18 cellular contexts compared by ENCODE assay signal in genomic region chr14:90941705-90942104, GRCh38.
DNase-seq lines count a peak whose midpoint lies in the region; ATAC-seq, FAIRE-seq and TF ChIP-seq lines count a peak whose summit lies in the region.
"Had no signal": no experiment of that assay in that cellular context is flagged by ENCODE, and none has a peak within 500 bp of the region (broad histone marks: within the 10 kb centered on the region; RNA-seq: fewer than 3 reads in every experiment).

No MANE protein-coding gene starts in this region.

- H3K18ac ChIP-seq in IMR-90 (ENCODE audit: low read depth, low read length) = no peak overlapping the region

- H3K27ac ChIP-seq in A549 (no peak overlapping the region), IMR-90 (ENCODE audit: insufficient read depth, low read length) (no peak overlapping the region), osteoblast (ENCODE audit: low read depth, low read length) (no peak overlapping the region)
- H3K27ac ChIP-seq: BLaER1 treated with 17β-estradiol and CSF1 and Interleukin-3, amounts not matched to agents 10 nM and 100 nM; C4-2B had no signal

- no TSS peak for BruUV-seq in IMR-90 (replicated peaks; lab: Mats Ljungman, UMichigan)

- H2AK9ac ChIP-seq in IMR-90 (replicated peaks; ENCODE audit: low read depth, low read length, poor library complexity) = no peak overlapping the region

- no peaks in the 10 kb centered on the region for H3K27me3 Mint-ChIP-seq in T-helper 17 cell
- H3K27me3 Mint-ChIP-seq: B cell; CD4-positive, alpha-beta T cell had no signal

- 61% methylated on average over 2 of the region's 2 CpGs for WGBS in A549 (ENCODE audit: missing lambda C conversion rate)
- WGBS in IMR-90 (ENCODE audit: extremely low coverage in 2 of 2, insufficient read length in 1 of 2), 2 experiments = no CpG with 5 or more reads among the region's 2 CpGs

- in situ Hi-C loops in IMR-90 (cut with MboI; ENCODE audit: low sequenced_read_pairs) = no loop called here

- no peak overlapping the region for H3K27ac Mint-ChIP-seq in T-helper 17 cell
- H3K27ac Mint-ChIP-seq: B cell; CD4-positive, alpha-beta T cell; CD8-positive, alpha-beta T cell had no signal

- POLR2A ChIA-PET in A549 (lab: Yijun Ruan, JAX) = no interaction called here
- POLR2A ChIA-PET in IMR-90 (lab: Charles Lee; ENCODE audit: unreplicated experiment) = no interaction called here

- H2AK5ac ChIP-seq in IMR-90 (ENCODE audit: low read depth, low read length) = no peak overlapping the region

- H3K4ac ChIP-seq in IMR-90 (ENCODE audit: low read depth, low read length) = no peak overlapping the region

- FAIRE-seq in A549 (lab: Jason Lieb, UNC) = no peak
- FAIRE-seq: D721Med, GM12891 had no signal

- H3K9me3 ChIP-seq in A549 = peaks cover 19% of the 10 kb centered on the region; the same call in 1 of the 3 replicates
- peaks cover 3% of the 10 kb centered on the region; the same call in 1 of the 2 replicates for H3K9me3 ChIP-seq in IMR-90 (ENCODE audit: control insufficient read depth, insufficient read depth, low read length)
- no peaks in the 10 kb centered on the region for H3K9me3 ChIP-seq in osteoblast (ENCODE audit: low read depth, low read length)
- H3K9me3 ChIP-seq in T-helper 17 cell (ENCODE audit: control insufficient read depth, low read length, poor library complexity, severe bottlenecking) = peaks cover 8% of the 10 kb centered on the region

- no peak overlapping the region for H3K4me3 Mint-ChIP-seq in T-helper 17 cell
- H3K4me3 Mint-ChIP-seq: B cell; CD4-positive, alpha-beta T cell; CD8-positive, alpha-beta T cell had no signal

- no peak overlapping the region for H2BK20ac ChIP-seq in IMR-90 (ENCODE audit: low read depth, low read length)

- H3K79me2 ChIP-seq in osteoblast (ENCODE audit: insufficient read depth, low read length) = no peaks in the 10 kb centered on the region

- TF ChIP-seq RAD21 in A549 (conservative IDR thresholded peaks at IDR 0.05 in 1 of 2, IDR thresholded peaks at IDR 0.05 in 1 of 2) (no peak), IMR-90 (IDR thresholded peaks at IDR 0.05; ENCODE audit: low read length) (no peak)

- TF ChIP-seq CTCF in A549 (IDR thresholded peaks at IDR 0.05) = no peak
- no peak for TF ChIP-seq CTCF in IMR-90 (conservative IDR thresholded peaks at IDR 0.05; ENCODE audit: low read depth, low read length)
- no peak for TF ChIP-seq CTCF in osteoblast (IDR thresholded peaks at IDR 0.05; ENCODE audit: extremely low read depth, low read depth, low read length)

- H3K4me2 ChIP-seq in A549 (no peak overlapping the region), IMR-90 (ENCODE audit: low read depth, low read length) (no peak overlapping the region), osteoblast (ENCODE audit: insufficient read depth, low read length) (no peak overlapping the region)
- H3K4me2 ChIP-seq: BLaER1 treated with 17β-estradiol and CSF1 and Interleukin-3, amounts not matched to agents 10 nM and 100 nM had no signal

- no peak overlapping the region for H2BK120ac ChIP-seq in IMR-90 (ENCODE audit: low read depth, low read length)

- dilution Hi-C loops in IMR-90 (cut with HindIII; ENCODE audit: low sequenced_read_pairs, unreplicated experiment) = no loop called here

- H4K91ac ChIP-seq in IMR-90 (ENCODE audit: insufficient read depth, low read depth, low read length) = no peak overlapping the region

- H3K4me3 ChIP-seq in A549 (no peak overlapping the region), IMR-90 (ENCODE audit: insufficient read depth, low read depth, low read length) (no peak overlapping the region), osteoblast (ENCODE audit: insufficient read depth, low read length) (no peak overlapping the region)
- H3K4me3 ChIP-seq: BLaER1 treated with 17β-estradiol and CSF1 and Interleukin-3, amounts not matched to agents 10 nM and 100 nM had no signal

- DNase-seq in A549 (ENCODE audit: low read depth in 1 of 2, low spot score in 1 of 2) (no peak), IMR-90 (no peak), osteoblast (ENCODE audit: insufficient read length, low spot score, missing footprints) (peak; percentile 15), NCI-H2196 treated with DMSO at 0.1 percent for 48 hours (lab: John Stamatoyannopoulos, UW; ENCODE audit: unreplicated experiment) (no peak), T-helper 17 cell (no peak)
- DNase-seq: 8988T; AML-193; Caco-2; Calu3; CD4-positive, alpha-beta T cell; CD8-positive, alpha-beta T cell; DMS79 treated with DMSO at 0.1 percent for 48 hours; GF-D8 had no signal

- H3K9me1 ChIP-seq in IMR-90 (ENCODE audit: insufficient read depth, low read length) = no peaks in the 10 kb centered on the region

- intact Hi-C loops in IMR-90 (cut with micrococcal nuclease) = no loop called here

- no peak overlapping the region for H2AFZ ChIP-seq in IMR-90 (replicated peaks; ENCODE audit: low read length, poor library complexity)
- no peak overlapping the region for H2AFZ ChIP-seq in osteoblast (ENCODE audit: low read length)

- TF ChIP-seq EP300 in A549 (IDR thresholded peaks at IDR 0.05) = no peak

- H3K36me3 Mint-ChIP-seq in T-helper 17 cell (ENCODE audit: low read depth) = peaks cover 20% of the 10 kb centered on the region

- H3K27me3 ChIP-seq in IMR-90 (ENCODE audit: control insufficient read depth, insufficient read depth, low read length) (no peaks in the 10 kb centered on the region), osteoblast (ENCODE audit: insufficient read depth, low read length) (no peaks in the 10 kb centered on the region)
- H3K27me3 ChIP-seq: BLaER1 treated with 17β-estradiol and CSF1 and Interleukin-3, amounts not matched to agents 10 nM and 100 nM had no signal

- CTCF ChIA-PET in A549 (lab: Yijun Ruan, JAX) (no interaction called here), IMR-90 (lab: Yijun Ruan, JAX) (no interaction called here)

- no peaks in the 10 kb centered on the region for H3K79me1 ChIP-seq in IMR-90 (ENCODE audit: low read depth in 1 of 2, low read length in 2 of 2)

- H3K36me3 ChIP-seq in IMR-90 (ENCODE audit: control insufficient read depth, insufficient read depth, low read length) (no peaks in the 10 kb centered on the region), osteoblast (ENCODE audit: insufficient read depth, low read length) (no peaks in the 10 kb centered on the region)

- H3K9ac ChIP-seq in IMR-90 (ENCODE audit: low read depth, low read length) = no peak overlapping the region
- H3K9ac ChIP-seq: BLaER1 treated with 17β-estradiol and CSF1 and Interleukin-3, amounts not matched to agents 10 nM and 100 nM had no signal

- H3K23ac ChIP-seq in IMR-90 (ENCODE audit: low read depth, low read length) = no peak overlapping the region

- no peak overlapping the region for H2BK5ac ChIP-seq in IMR-90 (ENCODE audit: low read depth, low read length, poor library complexity, severe bottlenecking)

- H4K8ac ChIP-seq in IMR-90 (ENCODE audit: low read depth in 2 of 2, low read length in 2 of 2) = no peak overlapping the region

- H3K56ac ChIP-seq in IMR-90 (ENCODE audit: extremely low read depth, insufficient read depth, low read length) = no peak overlapping the region

- ATAC-seq in A549 = no peak
- ATAC-seq in IMR-90 (ENCODE audit: low read depth) = no peak
- no peak for ATAC-seq in T-helper 17 cell
- ATAC-seq: CD8-positive, alpha-beta T cell had no signal

- TF ChIP-seq POLR2A in A549 (IDR thresholded peaks at IDR 0.05; ENCODE audit: low read length) = no peak
- TF ChIP-seq POLR2A in IMR-90 (IDR thresholded peaks at IDR 0.05; ENCODE audit: low read depth, low read length) = no peak

- no peaks in the 10 kb centered on the region for H3K4me1 ChIP-seq in A549
- H3K4me1 ChIP-seq in IMR-90 (ENCODE audit: control insufficient read depth, insufficient read depth, low read length) = no peaks in the 10 kb centered on the region
- no peaks in the 10 kb centered on the region for H3K4me1 ChIP-seq in osteoblast (ENCODE audit: insufficient read depth, low read length)
- H3K4me1 ChIP-seq: BLaER1 treated with 17β-estradiol and CSF1 and Interleukin-3, amounts not matched to agents 10 nM and 100 nM; Caco-2 had no signal

- H2BK15ac ChIP-seq in IMR-90 (ENCODE audit: low read depth, low read length) = no peak overlapping the region

- no peak overlapping the region for H4K5ac ChIP-seq in IMR-90 (ENCODE audit: low read depth, low read length)

- no peaks in the 10 kb centered on the region for H4K20me1 ChIP-seq in IMR-90 (ENCODE audit: insufficient read depth, low read length)
- no peaks in the 10 kb centered on the region for H4K20me1 ChIP-seq in osteoblast (ENCODE audit: insufficient read depth, low read length)
- H4K20me1 ChIP-seq: BLaER1 treated with 17β-estradiol and CSF1 and Interleukin-3, amounts not matched to agents 10 nM and 100 nM had no signal

- peaks cover 4% of the 10 kb centered on the region for H3K4me1 Mint-ChIP-seq in T-helper 17 cell
- H3K4me1 Mint-ChIP-seq: B cell had no signal

- H3K14ac ChIP-seq in IMR-90 (replicated peaks; ENCODE audit: low read depth, low read length) = no peak overlapping the region

TF ChIP-seq in A549, 52 proteins besides CTCF, POLR2A, EP300 and RAD21:
- TF ChIP-seq JUNB (IDR thresholded peaks at IDR 0.05) = no peak
- TF ChIP-seq MAFK (IDR thresholded peaks at IDR 0.05; ENCODE audit: partially characterized antibody) = peak; percentile 81
TF ChIP-seq in A549: peak in this region for 1.

TF ChIP-seq in IMR-90, 13 proteins besides CTCF, POLR2A, EP300 and RAD21:
- peak; percentile 76 for TF ChIP-seq MAFK (IDR thresholded peaks at IDR 0.05; ENCODE audit: low read depth, low read length)
- no peak for TF ChIP-seq BHLHE40 (IDR thresholded peaks at IDR 0.05; ENCODE audit: low read depth, low read length)
